Comparison of ENCODE assay signal across 26 cellular contexts in the genomic region with DNA sequence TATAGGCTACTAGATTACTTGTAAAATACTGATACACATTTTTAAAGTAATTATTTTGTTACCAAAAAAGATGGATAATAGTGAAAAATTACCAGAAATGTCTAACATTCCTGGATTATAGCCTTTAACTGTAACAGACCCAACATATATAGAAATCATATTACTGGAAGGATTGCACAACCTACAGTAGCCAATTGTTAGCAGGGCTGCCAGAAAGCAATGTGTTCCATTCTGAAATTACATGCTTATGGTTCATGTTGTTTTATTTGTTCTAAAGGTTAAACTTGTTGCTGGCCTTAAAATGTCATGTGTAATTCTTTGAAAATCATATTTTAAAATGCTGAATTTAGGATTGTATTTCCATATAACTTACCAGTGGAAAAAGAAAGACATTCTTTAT.
A peak's percentile ranks its signal among the peaks of the same experiment; 100 is the strongest.
DNase-seq lines count a peak whose midpoint lies in the region; ATAC-seq and TF ChIP-seq lines count a peak whose summit lies in the region.
"Had no signal": no experiment of that assay in that cellular context is flagged by ENCODE, and none has a peak within 500 bp of the region (broad histone marks: within the 10 kb centered on the region; RNA-seq: fewer than 3 reads in every experiment).

No MANE protein-coding gene starts in this region.

- peak; percentile 13 for DNase-seq in DMS79 treated with DMSO at 0.1 percent for 48 hours (lab: John Stamatoyannopoulos, UW)
- DNase-seq in DMS79 (lab: John Stamatoyannopoulos, UW) = no peak
- DNase-seq in amniotic epithelial cell (ENCODE audit: low read depth) = peak; percentile 36
- peak; percentile 67 for DNase-seq in fibroblast of peridontal ligament (ENCODE audit: extremely low read depth)
- DNase-seq in activated CD8-positive, alpha-beta T cell treated with anti-CD3 and anti-CD28 coated beads for 36 hours = no peak
- no peak for DNase-seq in left lobe of liver (ENCODE audit: low spot score)
- DNase-seq: activated CD4-positive, alpha-beta T cell treated with anti-CD3 and anti-CD28 coated beads for 48 hours; activated T-cell treated with anti-CD3 and anti-CD28 coated beads, Interleukin-2, amount 50 U/mL, for 72 hours; Calu3; DND-41; foreskin melanocyte; GF-D8; hippocampal formation; Karpas-422; left colon; NCI-H146; nephron progenitor cell; stimulated activated naive CD4-positive, alpha-beta T cell; SW 1271; T1000; upper lobe of left lung; WERI-Rb-1 had no signal

- no peak for TF ChIP-seq POLR2A in GM18505 (IDR thresholded peaks at IDR 0.05; ENCODE audit: borderline replicate concordance, extremely low read depth, insufficient read depth, insufficient read length)

- no peaks in the 10 kb centered on the region for H3K36me3 Mint-ChIP-seq in nephron (ENCODE audit: low read depth)
- H3K36me3 Mint-ChIP-seq in activated CD8-positive, alpha-beta T cell treated with anti-CD3 and anti-CD28 coated beads for 36 hours (ENCODE audit: low read depth) = no peaks in the 10 kb centered on the region
- H3K36me3 Mint-ChIP-seq: brain had no signal

- no peaks in the 10 kb centered on the region for H3K9me3 Mint-ChIP-seq in nephron
- no peaks in the 10 kb centered on the region for H3K9me3 Mint-ChIP-seq in activated CD8-positive, alpha-beta T cell treated with anti-CD3 and anti-CD28 coated beads for 36 hours
- H3K9me3 Mint-ChIP-seq: activated T-cell treated with anti-CD3 and anti-CD28 coated beads, Interleukin-2, amount 50 U/mL, for 72 hours had no signal

- ATAC-seq in activated CD8-positive, alpha-beta T cell treated with anti-CD3 and anti-CD28 coated beads for 36 hours = no peak
- ATAC-seq in GM18505 (IDR thresholded peaks at IDR 0.05; ENCODE audit: unreplicated experiment) (no peak), left lobe of liver (no peak)
- ATAC-seq: activated T-cell treated with anti-CD3 and anti-CD28 coated beads, Interleukin-2, amount 50 U/mL, for 72 hours; GM23338; left colon had no signal

- CTCF ChIA-PET in activated CD8-positive, alpha-beta T cell treated with anti-CD3 and anti-CD28 coated beads for 36 hours (lab: Charles Lee) = no interaction called here

- H3K27me3 Mint-ChIP-seq in nephron (ENCODE audit: low read depth) = peaks cover 5% of the 10 kb centered on the region
- peaks cover 5% of the 10 kb centered on the region for H3K27me3 Mint-ChIP-seq in activated CD8-positive, alpha-beta T cell treated with anti-CD3 and anti-CD28 coated beads for 36 hours

- POLR2A ChIA-PET in activated CD8-positive, alpha-beta T cell treated with anti-CD3 and anti-CD28 coated beads for 36 hours (lab: Charles Lee) = no interaction called here

- peak overlapping the region in 2 of 3 experiments; percentile 51 to 74 for H3K27ac Mint-ChIP-seq in nephron
- no peak overlapping the region for H3K27ac Mint-ChIP-seq in activated CD8-positive, alpha-beta T cell treated with anti-CD3 and anti-CD28 coated beads for 36 hours
- H3K27ac Mint-ChIP-seq: activated T-cell treated with anti-CD3 and anti-CD28 coated beads, Interleukin-2, amount 50 U/mL, for 72 hours; GM23338; nephron progenitor cell had no signal

- H3K4me3 Mint-ChIP-seq in nephron = no peak overlapping the region
- no peak overlapping the region for H3K4me3 Mint-ChIP-seq in activated CD8-positive, alpha-beta T cell treated with anti-CD3 and anti-CD28 coated beads for 36 hours
- H3K4me3 Mint-ChIP-seq: activated T-cell treated with anti-CD3 and anti-CD28 coated beads, Interleukin-2, amount 50 U/mL, for 72 hours; brain; GM23338; nephron progenitor cell had no signal

- H3K4me1 Mint-ChIP-seq in nephron = peaks cover 19% of the 10 kb centered on the region
- H3K4me1 Mint-ChIP-seq in activated CD8-positive, alpha-beta T cell treated with anti-CD3 and anti-CD28 coated beads for 36 hours (ENCODE audit: low read depth) = no peaks in the 10 kb centered on the region
- H3K4me1 Mint-ChIP-seq: nephron progenitor cell had no signal

- TF ChIP-seq CTCF in nephron (IDR thresholded peaks at IDR 0.05; ENCODE audit: unreplicated experiment in 3 of 3) = no peak
- TF ChIP-seq CTCF in activated CD8-positive, alpha-beta T cell treated with anti-CD3 and anti-CD28 coated beads for 36 hours (IDR thresholded peaks at IDR 0.05) = no peak

- intact Hi-C loops in activated CD8-positive, alpha-beta T cell treated with anti-CD3 and anti-CD28 coated beads for 36 hours (cut with micrococcal nuclease) = no loop called here

Comparison
In these comparisons a context has a peak if more than half of its experiments do, and no peak if none do; other contexts are left out.
1. DNase-seq: peak in DMS79 treated with DMSO at 0.1 percent for 48 hours (single experiment), amniotic epithelial cell (single experiment) and fibroblast of peridontal ligament (single experiment); none in DMS79 (single experiment), activated CD8-positive, alpha-beta T cell treated with anti-CD3 and anti-CD28 coated beads for 36 hours (single experiment) and left lobe of liver (single experiment).